ENCODE assay signal across 8 cellular contexts in the genomic region with DNA sequence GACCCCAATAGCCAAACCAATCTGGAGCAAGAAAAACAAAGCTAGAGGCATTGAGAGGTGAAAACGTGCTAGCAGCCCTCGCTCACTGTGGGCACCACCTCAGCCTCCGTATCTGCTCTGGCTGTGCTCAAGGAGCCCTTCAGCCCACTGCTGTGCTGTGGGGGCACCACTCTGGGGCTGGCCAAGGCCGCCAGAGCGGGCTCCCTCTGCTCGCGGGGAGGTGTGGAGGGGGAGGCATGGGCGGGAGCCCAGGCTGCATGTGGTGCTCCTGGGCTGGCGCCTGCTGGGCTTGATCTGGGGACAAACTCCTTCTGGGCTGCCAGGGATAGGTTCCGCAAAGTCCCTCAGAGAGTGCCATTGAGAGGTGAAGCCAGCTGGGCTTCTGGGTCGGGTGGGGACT.
"Had no signal": no experiment of that assay in that cellular context is flagged by ENCODE, and none has a peak within 500 bp of the region (broad histone marks: within the 10 kb centered on the region; RNA-seq: fewer than 3 reads in every experiment).

No MANE protein-coding gene starts in this region.

- H3K4me3 ChIP-seq: GM23248, HAP-1 had no signal

- H3K36me3 ChIP-seq: HAP-1 had no signal

- H3K27ac ChIP-seq: GM23248, HL-60 had no signal

- ATAC-seq: HCT116, HepG2 had no signal

- H3K4me1 ChIP-seq: HAP-1 had no signal

- H3K9me3 ChIP-seq: HAP-1 had no signal

- DNase-seq: GM23248, GOT3, H7, HFFc6 had no signal
